Comparison of ENCODE assay signal across 10 cellular contexts in the genomic region with DNA sequence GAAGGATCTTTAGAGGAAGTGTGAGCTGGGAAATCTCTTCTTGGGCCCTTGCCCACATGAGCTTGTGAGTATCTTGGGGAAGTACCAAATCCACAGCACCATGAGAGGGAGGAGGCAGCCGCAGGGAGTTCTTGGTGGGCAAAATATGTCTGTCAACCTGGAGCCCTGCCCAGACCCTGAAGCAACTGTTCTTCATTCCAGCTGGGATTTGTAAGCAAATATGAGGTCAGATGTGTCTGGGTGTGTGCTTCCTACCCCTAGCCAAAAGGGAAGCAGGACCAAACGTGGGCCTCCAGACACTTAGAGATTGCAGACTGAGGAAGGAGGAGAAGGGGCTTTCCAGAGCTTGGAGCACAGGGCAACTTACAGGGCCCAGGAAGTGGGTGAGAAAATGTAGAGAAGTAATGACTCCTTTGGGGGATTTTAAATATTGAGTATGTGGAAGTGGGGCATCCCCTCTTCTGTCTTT. TPM values are rescaled to one million over a fixed set of nuclear protein-coding genes. Genes with fewer than 3 reads are reported as not detected.
DNase-seq lines count a peak whose midpoint lies in the region; ATAC-seq and TF ChIP-seq lines count a peak whose summit lies in the region.
"Had no signal": no experiment of that assay in that cellular context is flagged by ENCODE, and none has a peak within 500 bp of the region (broad histone marks: within the 10 kb centered on the region; RNA-seq: fewer than 3 reads in every experiment).

No MANE protein-coding gene starts in this region.

- H3K27me3 Mint-ChIP-seq in CD14-positive monocyte (ENCODE audit: low read depth in 3 of 3) = peaks cover 0 to 2% (median 2%) of the 10 kb centered on the region in 3 donors

- intact Hi-C loops in CD14-positive monocyte (cut with micrococcal nuclease) = no loop called here
- intact Hi-C loops in posterior vena cava (cut with DNase I) = no loop called here

- peak overlapping the region; percentile 56 to 90 (median 82) for H3K27ac Mint-ChIP-seq in CD14-positive monocyte
- H3K27ac Mint-ChIP-seq: nephron progenitor cell had no signal

- H3K4me3 ChIP-seq in fibroblast of pulmonary artery (replicated peaks; ENCODE audit: low read depth, low read length) = no peak overlapping the region

- H3K36me3 Mint-ChIP-seq in CD14-positive monocyte = peaks cover 0 to 7% of the 10 kb centered on the region in 2 donors

- no peak for ATAC-seq in GM21423 (IDR thresholded peaks at IDR 0.05; ENCODE audit: unreplicated experiment)
- ATAC-seq in GM19463 (IDR thresholded peaks at IDR 0.05; ENCODE audit: unreplicated experiment) = no peak

- H3K4me3 Mint-ChIP-seq in CD14-positive monocyte = peak overlapping the region; percentile 31 to 64
- H3K4me3 Mint-ChIP-seq: nephron progenitor cell had no signal

- no peak for TF ChIP-seq CTCF in CD14-positive monocyte (IDR thresholded peaks at IDR 0.05)
- no peak for TF ChIP-seq CTCF in fibroblast of pulmonary artery (IDR thresholded peaks at IDR 0.05; ENCODE audit: low read length, missing control alignments)

- DNase-seq in CD14-positive monocyte (ENCODE audit: low spot score) = no peak
- DNase-seq in NCI-H446 (lab: John Stamatoyannopoulos, UW) = peak; percentile 46 to 80
- DNase-seq in fibroblast of pulmonary artery (ENCODE audit: low read depth) = peak; percentile 95
- DNase-seq in posterior vena cava (ENCODE audit: low spot score) = peak; percentile 93
- no peak for DNase-seq in NCI-H510A (lab: John Stamatoyannopoulos, UW)
- no peak for DNase-seq in stimulated activated CD4-positive, alpha-beta T cell treated with anti-CD3 and anti-CD28 coated beads, Interleukin-4, amount 100 ng/mL, for 1 hour
- DNase-seq: NCI-H1092, nephron progenitor cell had no signal

- H3K9me3 Mint-ChIP-seq in CD14-positive monocyte = peaks cover under 1 to 12% (median 4%) of the 10 kb centered on the region in 7 donors

- H3K4me1 Mint-ChIP-seq in CD14-positive monocyte = peaks cover 31% of the 10 kb centered on the region

RNA-seq across cellular contexts. Expression of gene RHOQ, which starts 21.0 kb away (rescaled TPM):
- 10 to 100 TPM; 13.9 to 14.1 TPM for polyA plus RNA-seq in CD14-positive monocyte
- total RNA-seq in posterior vena cava = 100 to 1,000 TPM; 162 to 201 TPM

RNA-seq across cellular contexts. Expression of gene ATP6V1E2, which starts 21.1 kb away (rescaled TPM):
- 1 to 10 TPM; 3.7 to 4.0 TPM for polyA plus RNA-seq in CD14-positive monocyte
- total RNA-seq in posterior vena cava = 1 to 10 TPM; 4.9 to 5.3 TPM

RNA-seq across cellular contexts. Expression of gene TMEM247, which starts 41.9 kb away (rescaled TPM):
- not detected for polyA plus RNA-seq in CD14-positive monocyte
- not detected for total RNA-seq in posterior vena cava

Comparison
In these comparisons a context has a peak if more than half of its experiments do, and no peak if none do; other contexts are left out.
1. DNase-seq: peak in NCI-H446 (2 of 2), fibroblast of pulmonary artery (single experiment) and posterior vena cava (single experiment); none in CD14-positive monocyte (single experiment), NCI-H510A (single experiment) and stimulated activated CD4-positive, alpha-beta T cell treated with anti-CD3 and anti-CD28 coated beads, Interleukin-4, amount 100 ng/mL, for 1 hour (single experiment).